In the genomic region with DNA sequence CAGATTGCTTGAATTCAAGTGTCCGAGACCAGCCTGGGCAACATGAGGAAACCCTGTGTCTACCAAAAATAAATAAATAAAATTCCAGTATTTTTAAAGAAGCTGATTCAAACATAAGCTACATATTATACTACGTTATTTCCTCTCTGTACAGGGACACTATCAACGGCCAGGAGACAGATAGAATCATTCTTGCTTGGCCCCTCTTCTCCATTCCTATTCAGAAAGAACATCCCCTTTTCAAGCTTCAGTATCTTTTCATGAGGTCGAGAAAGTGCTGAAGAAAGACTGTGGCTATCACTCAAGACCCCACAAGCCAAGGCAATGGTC, we compare ENCODE assay signal across 8 cellular contexts. TPM values are rescaled to one million over a fixed set of nuclear protein-coding genes. Genes with fewer than 3 reads are reported as not detected.
DNase-seq lines count a peak whose midpoint lies in the region; ATAC-seq and TF ChIP-seq lines count a peak whose summit lies in the region.

No MANE protein-coding gene starts in this region.

- H3F3A ChIP-seq in SU-DHL-6 (ENCODE audit: insufficient read depth), result peaks cover 7% of the 10 kb centered on the region

- H2BK20ac ChIP-seq in H9 (ENCODE audit: low read depth, low read length, poor library complexity, severe bottlenecking), result no peak overlapping the region

- H3K4me3 ChIP-seq in SU-DHL-6 (ENCODE audit: insufficient read depth, low read length, poor library complexity, severe bottlenecking) (peak overlapping the region; percentile 67), right atrium auricular region (peak overlapping the region; percentile 66 to 95)

- peak; percentile 23 to 29 for ATAC-seq in stimulated activated naive B cell treated with anti-CD40 and anti-IgM and Interleukin-4, amounts not matched to agents 10 μg/mL and 1 μg/mL and 100 μg/mL, for 72 hours (replicated peaks)

- no peaks in the 10 kb centered on the region for H3K9me3 ChIP-seq in H9 (ENCODE audit: control insufficient read depth, low read depth, low read length)
- H3K9me3 ChIP-seq in SU-DHL-6 (ENCODE audit: insufficient read depth, low read length), result no peaks in the 10 kb centered on the region
- H3K9me3 ChIP-seq in right atrium auricular region, result no peaks in the 10 kb centered on the region

- no peaks in the 10 kb centered on the region for H3K9me2 ChIP-seq in SU-DHL-6 (replicated peaks; ENCODE audit: insufficient read depth, low read length)

- H2BK5ac ChIP-seq in H9 (ENCODE audit: insufficient read length, low read length), result no peak overlapping the region

- H3K56ac ChIP-seq in H9 (ENCODE audit: insufficient read length, low read depth, low read length), result no peak overlapping the region

- no peak overlapping the region for H2AK5ac ChIP-seq in H9 (ENCODE audit: insufficient read length, low read length)

- 0 out of 2 replicates have a peak overlapping the region, but pooled peaks have one; percentile 94 for H3K14ac ChIP-seq in H9 (ENCODE audit: insufficient read depth, low read length)

- H3K79me1 ChIP-seq in H9 (ENCODE audit: insufficient read depth, low read depth, low read length, poor library complexity, severe bottlenecking), result no peaks in the 10 kb centered on the region

- H4K8ac ChIP-seq in H9 (replicated peaks; ENCODE audit: insufficient read length, low read depth, low read length), result no peak overlapping the region

- intact Hi-C loops in Calu3 (cut with micrococcal nuclease; ENCODE audit: unreplicated experiment), result loop anchor here (5.0 kb wide), 1 partner anchor 198 kb away; no protein-coding TSS in a partner anchor

- H3K4me3 Mint-ChIP-seq in Calu3 (ENCODE audit: low read depth, unreplicated experiment) (peak overlapping the region; percentile 92), H9 (peak overlapping the region; percentile 80 to 87)
- peak overlapping the region; percentile 93 to 97 for H3K4me3 Mint-ChIP-seq in stimulated activated naive B cell treated with anti-CD40 and anti-IgM and Interleukin-4, amounts not matched to agents 10 μg/mL and 1 μg/mL and 100 μg/mL, for 72 hours

- H4K5ac ChIP-seq in H9 (ENCODE audit: insufficient read length, low read depth, low read length), result no peak overlapping the region

- H2BK12ac ChIP-seq in H9 (ENCODE audit: insufficient read length, low read depth, low read length), result no peak overlapping the region

- peak overlapping the region; percentile 63 for H2AFZ ChIP-seq in H9 (ENCODE audit: low read length)
- peak overlapping the region; percentile 95 for H2AFZ ChIP-seq in SU-DHL-6 (ENCODE audit: low read depth, low read length, severe bottlenecking)

- H4K20me1 ChIP-seq in H9 (ENCODE audit: control insufficient read depth, insufficient read depth, insufficient read length), result no peaks in the 10 kb centered on the region
- no peaks in the 10 kb centered on the region for H4K20me1 ChIP-seq in SU-DHL-6 (ENCODE audit: low read depth, low read length)

- H3K23me2 ChIP-seq in H9 (ENCODE audit: insufficient read length, low read depth, low read length, poor library complexity, severe bottlenecking), result peaks cover 7% of the 10 kb centered on the region

- H3K27me3 Mint-ChIP-seq in Calu3 (ENCODE audit: unreplicated experiment) (no peaks in the 10 kb centered on the region), H9 (ENCODE audit: low read depth) (peaks cover 8% of the 10 kb centered on the region)
- H3K27me3 Mint-ChIP-seq in stimulated activated naive B cell treated with anti-CD40 and anti-IgM and Interleukin-4, amounts not matched to agents 10 μg/mL and 1 μg/mL and 100 μg/mL, for 72 hours, result no peaks in the 10 kb centered on the region

- H3K23ac ChIP-seq in H9 (ENCODE audit: insufficient read length, low read depth, low read length), result no peak overlapping the region

- TF ChIP-seq CTCF in Calu3 (IDR thresholded peaks at IDR 0.05; ENCODE audit: unreplicated experiment), result no peak
- TF ChIP-seq CTCF in H9 (conservative IDR thresholded peaks at IDR 0.05), result no peak; the same call in 2 of the 3 replicates
- no peak for TF ChIP-seq CTCF in SU-DHL-6 (IDR thresholded peaks at IDR 0.05; ENCODE audit: insufficient read depth, low read length, poor library complexity, severe bottlenecking)
- TF ChIP-seq CTCF in right atrium auricular region (IDR thresholded peaks at IDR 0.05), result peak in 1 of 2 donors; percentile 5

- H3K27me3 ChIP-seq in H9 (ENCODE audit: insufficient read depth, low read length), result no peaks in the 10 kb centered on the region
- no peaks in the 10 kb centered on the region for H3K27me3 ChIP-seq in SU-DHL-6 (ENCODE audit: low read length)
- H3K27me3 ChIP-seq in right atrium auricular region, result no peaks in the 10 kb centered on the region

- WGBS in H9 (ENCODE audit: extremely low coverage, insufficient read length, low lambda C conversion rate), result no CpG with 5 or more reads among the region's 4 CpGs

- peaks cover 13% of the 10 kb centered on the region for H3K36me3 Mint-ChIP-seq in Calu3 (ENCODE audit: insufficient read depth, unreplicated experiment)
- H3K36me3 Mint-ChIP-seq in H9 (ENCODE audit: insufficient read depth in 1 of 3, low read depth in 3 of 3), result no peaks in the 10 kb centered on the region
- peaks cover 0 to 8% of the 10 kb centered on the region in 2 donors for H3K36me3 Mint-ChIP-seq in stimulated activated naive B cell treated with anti-CD40 and anti-IgM and Interleukin-4, amounts not matched to agents 10 μg/mL and 1 μg/mL and 100 μg/mL, for 72 hours

- no peak overlapping the region for H4K91ac ChIP-seq in H9 (ENCODE audit: insufficient read length, low read depth, low read length)

- H3K4me1 ChIP-seq in H9 (ENCODE audit: insufficient read depth, low read length), result peaks cover 6% of the 10 kb centered on the region; the same call in 1 of the 2 replicates
- peaks cover 0 to 25% of the 10 kb centered on the region in 2 donors for H3K4me1 ChIP-seq in right atrium auricular region

- no peaks in the 10 kb centered on the region for H3K79me2 ChIP-seq in H9 (ENCODE audit: insufficient read depth, low read length)
- H3K79me2 ChIP-seq in SU-DHL-6 (ENCODE audit: insufficient read depth, low read length), result peaks cover 13% of the 10 kb centered on the region

- H3K4me2 ChIP-seq in H9 (ENCODE audit: insufficient read depth, insufficient read length, low read length) (peak overlapping the region; percentile 97), SU-DHL-6 (ENCODE audit: low read depth, low read length, poor library complexity, severe bottlenecking) (peak overlapping the region; percentile 92)

- H3K36me3 ChIP-seq in SU-DHL-6 (ENCODE audit: low read length) (no peaks in the 10 kb centered on the region), right atrium auricular region (no peaks in the 10 kb centered on the region)

- DNase-seq in Calu3 (no peak), H9 (no peak), right atrium auricular region (ENCODE audit: low spot score) (no peak), NCI-H187 (lab: John Stamatoyannopoulos, UW) (no peak), EL (no peak), Ammon's horn (ENCODE audit: low spot score) (no peak)
- no peak for DNase-seq in stimulated activated naive B cell treated with anti-CD40 and anti-IgM and Interleukin-4, amounts not matched to agents 10 μg/mL and 1 μg/mL and 100 μg/mL, for 72 hours

- no TSS peak for BruUV-seq in Calu3 (replicated peaks; lab: Mats Ljungman, UMichigan)

- H3K4me1 Mint-ChIP-seq in Calu3 (ENCODE audit: low read depth, unreplicated experiment) (peaks cover 9% of the 10 kb centered on the region), H9 (peaks cover 26% of the 10 kb centered on the region in 2 experiments)
- H3K4me1 Mint-ChIP-seq in stimulated activated naive B cell treated with anti-CD40 and anti-IgM and Interleukin-4, amounts not matched to agents 10 μg/mL and 1 μg/mL and 100 μg/mL, for 72 hours, result peaks cover 14 to 31% of the 10 kb centered on the region in 2 donors

- H3K27ac Mint-ChIP-seq in Calu3 (ENCODE audit: unreplicated experiment), result no peak overlapping the region
- no peak overlapping the region for H3K27ac Mint-ChIP-seq in H9
- H3K27ac Mint-ChIP-seq in stimulated activated naive B cell treated with anti-CD40 and anti-IgM and Interleukin-4, amounts not matched to agents 10 μg/mL and 1 μg/mL and 100 μg/mL, for 72 hours, result peak overlapping the region; percentile 81

- H3K18ac ChIP-seq in H9 (ENCODE audit: insufficient read length, low read depth, low read length), result no peak overlapping the region

- H3K4ac ChIP-seq in H9 (ENCODE audit: low read depth, low read length), result no peak overlapping the region

- H3K9me3 Mint-ChIP-seq in Calu3 (ENCODE audit: low read depth, unreplicated experiment) (no peaks in the 10 kb centered on the region), H9 (no peaks in the 10 kb centered on the region)
- H3K9me3 Mint-ChIP-seq in stimulated activated naive B cell treated with anti-CD40 and anti-IgM and Interleukin-4, amounts not matched to agents 10 μg/mL and 1 μg/mL and 100 μg/mL, for 72 hours, result no peaks in the 10 kb centered on the region

- no peak overlapping the region for H3K9ac ChIP-seq in H9 (ENCODE audit: extremely low read depth, insufficient read length, low read length)
- H3K9ac ChIP-seq in SU-DHL-6 (ENCODE audit: low read length), result peak overlapping the region; percentile 86

- no peak overlapping the region for H2BK15ac ChIP-seq in H9 (ENCODE audit: low read depth, low read length)

- H3T11ph ChIP-seq in H9 (ENCODE audit: low read length), result no peak overlapping the region

- H2BK120ac ChIP-seq in H9 (ENCODE audit: low read depth, low read length, poor library complexity, severe bottlenecking), result no peak overlapping the region

- CTCF ChIA-PET in Calu3 (lab: Charles Lee), result no interaction called here

- H3K27ac ChIP-seq in H9 (ENCODE audit: insufficient read length, low read depth, low read length) (no peak overlapping the region), SU-DHL-6 (ENCODE audit: low read depth, low read length) (peak overlapping the region; percentile 66; the same call in 1 of the 2 replicates), right atrium auricular region (peak overlapping the region; percentile 92 to 96)

RNA-seq across cellular contexts. Expression of a gene that starts 0.3 kb away (rescaled TPM):
- total RNA-seq in Calu3 (2022) (34.9 and 39.3 TPM in 2 replicates), H9 (2021) (25.2 and 27.7 TPM in 2 replicates), right atrium auricular region (10 to 100 TPM; 57.6 to 71.8 TPM)
